ENCODE assay signal across 19 cellular contexts in genomic region chr20:49009899-49010631, GRCh38. TPM values are rescaled to one million over a fixed set of nuclear protein-coding genes. Genes with fewer than 3 reads are reported as not detected.
A peak's percentile ranks its signal among the peaks of the same experiment; 100 is the strongest.
DNase-seq lines count a peak whose midpoint lies in the region; ATAC-seq and TF ChIP-seq lines count a peak whose summit lies in the region.
"Had no signal": no experiment of that assay in that cellular context is flagged by ENCODE, and none has a peak within 500 bp of the region (broad histone marks: within the 10 kb centered on the region; RNA-seq: fewer than 3 reads in every experiment).

No MANE protein-coding gene starts in this region.

- intact Hi-C loops in body of pancreas (cut with DNase I) (no loop called here), right lobe of liver (cut with DNase I) (no loop called here)

- no peaks in the 10 kb centered on the region for H3K4me1 Mint-ChIP-seq in activated CD8-positive, alpha-beta T cell treated with anti-CD3 and anti-CD28 coated beads, Interleukin-2, amount 10 ng/mL, durations not matched to agents 7 days and 5 days (ENCODE audit: low read depth)
- H3K4me1 Mint-ChIP-seq: CD4-positive, CD25-positive, alpha-beta regulatory T cell; CD8-positive, alpha-beta memory T cell; GM23338; IgD-negative memory B cell had no signal

- H3K27me3 ChIP-seq in body of pancreas (no peaks in the 10 kb centered on the region), right lobe of liver (no peaks in the 10 kb centered on the region)
- H3K27me3 ChIP-seq: BE2C had no signal

- H3K27me3 Mint-ChIP-seq in activated CD8-positive, alpha-beta T cell treated with anti-CD3 and anti-CD28 coated beads, Interleukin-2, amount 10 ng/mL, durations not matched to agents 7 days and 5 days (ENCODE audit: low read depth): no peaks in the 10 kb centered on the region
- H3K27me3 Mint-ChIP-seq: CD4-positive, CD25-positive, alpha-beta regulatory T cell; CD8-positive, alpha-beta memory T cell; IgD-negative memory B cell had no signal

- TF ChIP-seq CTCF in body of pancreas (IDR thresholded peaks at IDR 0.05): no peak
- no peak for TF ChIP-seq CTCF in right lobe of liver (IDR thresholded peaks at IDR 0.05)

- no peak overlapping the region for H3K4me3 Mint-ChIP-seq in activated CD8-positive, alpha-beta T cell treated with anti-CD3 and anti-CD28 coated beads, Interleukin-2, amount 10 ng/mL, durations not matched to agents 7 days and 5 days
- H3K4me3 Mint-ChIP-seq: CD4-positive, CD25-positive, alpha-beta regulatory T cell; CD8-positive, alpha-beta memory T cell; GM23338; IgD-negative memory B cell had no signal

- peaks cover 28% of the 10 kb centered on the region for H3K36me3 Mint-ChIP-seq in activated CD8-positive, alpha-beta T cell treated with anti-CD3 and anti-CD28 coated beads, Interleukin-2, amount 10 ng/mL, durations not matched to agents 7 days and 5 days (ENCODE audit: low read depth)

- H3K9me3 ChIP-seq in body of pancreas: no peaks in the 10 kb centered on the region
- no peaks in the 10 kb centered on the region for H3K9me3 ChIP-seq in right lobe of liver
- H3K9me3 ChIP-seq: BE2C had no signal

- H3K27ac Mint-ChIP-seq in activated CD8-positive, alpha-beta T cell treated with anti-CD3 and anti-CD28 coated beads, Interleukin-2, amount 10 ng/mL, durations not matched to agents 7 days and 5 days: no peak overlapping the region
- H3K27ac Mint-ChIP-seq: GM23338 had no signal

- CTCF ChIA-PET in activated CD8-positive, alpha-beta T cell treated with anti-CD3 and anti-CD28 coated beads, Interleukin-2, amount 10 ng/mL, durations not matched to agents 7 days and 5 days (lab: Charles Lee): no interaction called here

- H3K4me1 ChIP-seq in body of pancreas (peaks cover 45% of the 10 kb centered on the region), right lobe of liver (peaks cover 0 to 17% (median 8%) of the 10 kb centered on the region in 4 donors)
- H3K4me1 ChIP-seq: BE2C had no signal

- H3K36me3 ChIP-seq in body of pancreas (replicated peaks in 1 of 2; ENCODE audit: insufficient read depth in 1 of 2, low read depth in 2 of 2) (peaks cover 5 to 19% of the 10 kb centered on the region in 2 donors), right lobe of liver (peaks cover 0 to 44% (median 19%) of the 10 kb centered on the region in 4 donors)

- DNase-seq in body of pancreas: peak in 1 of 4 donors; percentile 25
- DNase-seq in right lobe of liver: no peak
- no peak for DNase-seq in substantia nigra (lab: John Stamatoyannopoulos, UW)
- no peak for DNase-seq in medulla oblongata (ENCODE audit: extremely low spot score)
- no peak for DNase-seq in cerebellar nuclear complex (lab: John Stamatoyannopoulos, UW)
- DNase-seq in activated CD8-positive, alpha-beta T cell treated with anti-CD3 and anti-CD28 coated beads, Interleukin-2, amount 10 ng/mL, durations not matched to agents 7 days and 5 days: no peak
- no peak for DNase-seq in NCI-H1048 (lab: John Stamatoyannopoulos, UW)
- DNase-seq: BE2C; C1 segment of cervical spinal cord; CD4-positive, CD25-positive, alpha-beta regulatory T cell; CD8-positive, alpha-beta memory T cell; COR-L47; DMS153; DMS79; GDM1; HCEC 1CT had no signal

- ATAC-seq in body of pancreas (no peak), right lobe of liver (no peak)
- no peak for ATAC-seq in activated CD8-positive, alpha-beta T cell treated with anti-CD3 and anti-CD28 coated beads, Interleukin-2, amount 10 ng/mL, durations not matched to agents 7 days and 5 days
- ATAC-seq: GM23338 had no signal

- TF ChIP-seq POLR2A in body of pancreas (IDR thresholded peaks at IDR 0.05) (no peak), right lobe of liver (IDR thresholded peaks at IDR 0.05) (no peak)

- no peaks in the 10 kb centered on the region for H3K9me3 Mint-ChIP-seq in activated CD8-positive, alpha-beta T cell treated with anti-CD3 and anti-CD28 coated beads, Interleukin-2, amount 10 ng/mL, durations not matched to agents 7 days and 5 days (ENCODE audit: insufficient read depth)
- H3K9me3 Mint-ChIP-seq: CD4-positive, CD25-positive, alpha-beta regulatory T cell; CD8-positive, alpha-beta memory T cell; GM23338; IgD-negative memory B cell had no signal

- POLR2A ChIA-PET in activated CD8-positive, alpha-beta T cell treated with anti-CD3 and anti-CD28 coated beads, Interleukin-2, amount 10 ng/mL, durations not matched to agents 7 days and 5 days (lab: Charles Lee): interaction anchor here (0.8 kb wide), 1 partner anchor 43 kb away, joined by 3 read pairs; no protein-coding TSS in a partner anchor

- H3K27ac ChIP-seq in body of pancreas: peak overlapping the region; percentile 48 to 76 (median 62)
- H3K27ac ChIP-seq in right lobe of liver: peak overlapping the region in 2 of 3 donors; percentile 51 to 67
- peak overlapping the region; percentile 20 for H3K27ac ChIP-seq in substantia nigra (ENCODE audit: low read depth, low read length, poor library complexity, severe bottlenecking)
- H3K27ac ChIP-seq: HL-60 had no signal

- 75 to 76% methylated on average over 12 of the region's 12 CpGs for WGBS in body of pancreas, 2 donors
- WGBS in right lobe of liver (ENCODE audit: insufficient coverage, low coverage, low lambda C conversion rate, missing lambda C conversion rate): 92% methylated on average over 11 of the region's 12 CpGs

- H3K4me3 ChIP-seq in body of pancreas (no peak overlapping the region), right lobe of liver (no peak overlapping the region)
- H3K4me3 ChIP-seq: GM23338 had no signal

RNA-seq across cellular contexts. Expression of gene CSE1L, which starts 36.0 kb away (rescaled TPM):
- 10 to 100 TPM; 16.5 to 23.6 TPM for total RNA-seq in body of pancreas
- total RNA-seq in right lobe of liver: 10 to 100 TPM; 19.4 to 35.8 (median 21.6) TPM
- total RNA-seq in activated CD8-positive, alpha-beta T cell treated with anti-CD3 and anti-CD28 coated beads, Interleukin-2, amount 10 ng/mL, durations not matched to agents 7 days and 5 days: 100 to 1,000 TPM in 1 of 2 experiments, 10 to 100 TPM in 1; 98.0 to 102 TPM
